In the genomic region with DNA sequence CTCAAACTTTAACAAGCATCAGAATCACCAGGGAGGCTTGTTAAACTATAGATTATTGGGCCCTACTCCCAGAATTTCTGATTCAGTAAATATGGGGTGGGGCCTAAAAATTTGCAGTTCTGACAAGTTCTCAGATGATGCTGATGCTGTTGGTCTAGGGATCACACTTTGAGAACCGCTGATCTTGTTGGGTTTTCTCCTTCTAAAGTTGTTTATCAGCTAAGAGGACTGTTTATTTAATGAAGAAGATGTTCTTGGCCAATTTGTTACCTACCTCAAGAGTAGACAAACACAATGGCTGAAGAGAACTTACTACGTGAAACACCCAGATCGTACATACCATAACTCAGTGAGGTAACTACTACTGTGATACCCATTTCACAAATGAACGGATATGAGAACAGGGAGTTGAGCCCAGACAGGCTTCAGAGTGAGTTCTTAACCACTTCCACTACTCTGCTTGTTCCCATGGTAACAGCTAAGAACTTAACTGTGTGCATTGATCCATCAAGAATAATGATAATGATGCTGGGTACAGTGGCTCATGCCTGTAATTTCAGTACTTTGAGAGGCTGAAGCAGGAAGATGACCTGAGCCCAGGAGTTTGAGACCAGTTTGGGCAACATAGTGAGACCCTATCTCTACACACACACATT, we compare ENCODE assay signal across 28 cellular contexts.
DNase-seq lines count a peak whose midpoint lies in the region; ATAC-seq and TF ChIP-seq lines count a peak whose summit lies in the region.
"Had no signal": no experiment of that assay in that cellular context is flagged by ENCODE, and none has a peak within 500 bp of the region (broad histone marks: within the 10 kb centered on the region; RNA-seq: fewer than 3 reads in every experiment).

No MANE protein-coding gene starts in this region.

- no peaks in the 10 kb centered on the region for H3K4me1 Mint-ChIP-seq in activated CD4-positive, alpha-beta T cell treated with anti-CD3 and anti-CD28 coated beads for 36 hours
- H3K4me1 Mint-ChIP-seq in activated CD4-positive, alpha-beta T cell treated with anti-CD3 and anti-CD28 coated beads, Interleukin-2, amount 10 ng/mL, durations not matched to agents 24 days and 14 days = no peaks in the 10 kb centered on the region
- no peaks in the 10 kb centered on the region for H3K4me1 Mint-ChIP-seq in T-helper 17 cell
- H3K4me1 Mint-ChIP-seq in Caco-2 (ENCODE audit: low read depth, unreplicated experiment) = no peaks in the 10 kb centered on the region
- H3K4me1 Mint-ChIP-seq: activated CD4-positive, alpha-beta memory T cell treated with anti-CD3 and anti-CD28 coated beads, Interleukin-2, amount 10 ng/mL, durations not matched to agents 7 days and 5 days; mesothelial cell of epicardium; naive thymus-derived CD8-positive, alpha-beta T cell; WTC11 had no signal

- CTCF ChIA-PET in activated CD4-positive, alpha-beta T cell treated with anti-CD3 and anti-CD28 coated beads for 36 hours (lab: Charles Lee) = interaction anchor here (0.6 to 3.9 kb wide), 6 partner anchors 10 to 882 kb away, joined by 3 to 30 read pairs (median 4); no protein-coding TSS in a partner anchor
- CTCF ChIA-PET in Caco-2 (lab: Charles Lee) = interaction anchor here (0.5 to 1.5 kb wide), 3 partner anchors 62 to 73 kb away, joined by 3 read pairs; no protein-coding TSS in a partner anchor

- no peaks in the 10 kb centered on the region for H3K36me3 Mint-ChIP-seq in activated CD4-positive, alpha-beta T cell treated with anti-CD3 and anti-CD28 coated beads for 36 hours (ENCODE audit: low read depth)
- H3K36me3 Mint-ChIP-seq in activated CD4-positive, alpha-beta T cell treated with anti-CD3 and anti-CD28 coated beads, Interleukin-2, amount 10 ng/mL, durations not matched to agents 24 days and 14 days (ENCODE audit: low read depth) = no peaks in the 10 kb centered on the region
- H3K36me3 Mint-ChIP-seq in T-helper 17 cell (ENCODE audit: low read depth) (peaks cover 2% of the 10 kb centered on the region), Caco-2 (ENCODE audit: insufficient read depth, unreplicated experiment) (no peaks in the 10 kb centered on the region)
- H3K36me3 Mint-ChIP-seq: mesothelial cell of epicardium; naive thymus-derived CD8-positive, alpha-beta T cell had no signal

- H3K27me3 ChIP-seq in Caco-2 (replicated peaks; ENCODE audit: control insufficient read depth, insufficient read depth, low read length) (no peaks in the 10 kb centered on the region), foreskin keratinocyte (peaks cover 14% of the 10 kb centered on the region)
- H3K27me3 ChIP-seq: BE2C, body of pancreas, heart left ventricle, left lung, spleen had no signal

- in situ Hi-C loops in GM13977 (cut with MboI; ENCODE audit: low pct_unique_long_range_greater_than_20kb, low sequenced_read_pairs, unreplicated experiment) = loop anchor here (10.0 kb wide), 1 partner anchor 53 kb away; no protein-coding TSS in a partner anchor

- H3K4me1 ChIP-seq in Caco-2 = peaks cover 5% of the 10 kb centered on the region; the same call in 1 of the 2 replicates
- peaks cover 3% of the 10 kb centered on the region for H3K4me1 ChIP-seq in foreskin keratinocyte
- H3K4me1 ChIP-seq: BE2C, body of pancreas, heart left ventricle, left lung, spleen had no signal

- H3K27ac Mint-ChIP-seq in activated CD4-positive, alpha-beta T cell treated with anti-CD3 and anti-CD28 coated beads for 36 hours = no peak overlapping the region
- H3K27ac Mint-ChIP-seq in activated CD4-positive, alpha-beta T cell treated with anti-CD3 and anti-CD28 coated beads, Interleukin-2, amount 10 ng/mL, durations not matched to agents 24 days and 14 days = no peak overlapping the region
- H3K27ac Mint-ChIP-seq in T-helper 17 cell (no peak overlapping the region), Caco-2 (ENCODE audit: unreplicated experiment) (no peak overlapping the region)
- H3K27ac Mint-ChIP-seq: activated CD4-positive, alpha-beta memory T cell treated with anti-CD3 and anti-CD28 coated beads, Interleukin-2, amount 10 ng/mL, durations not matched to agents 7 days and 5 days; mesothelial cell of epicardium; naive thymus-derived CD8-positive, alpha-beta T cell; WTC11 had no signal

- H3K27ac ChIP-seq in foreskin keratinocyte = no peak overlapping the region
- H3K27ac ChIP-seq: body of pancreas, heart left ventricle, left lung, spleen had no signal

- no peak overlapping the region for H3K4me3 ChIP-seq in Caco-2 (ENCODE audit: low read depth, low read length)
- H3K4me3 ChIP-seq: body of pancreas, heart left ventricle, left lung, spleen had no signal

- intact Hi-C loops in activated CD4-positive, alpha-beta T cell treated with anti-CD3 and anti-CD28 coated beads for 36 hours (cut with DNase I, micrococcal nuclease) = no loop called here
- intact Hi-C loops in activated CD4-positive, alpha-beta T cell treated with anti-CD3 and anti-CD28 coated beads, Interleukin-2, amount 10 ng/mL, durations not matched to agents 24 days and 14 days (cut with micrococcal nuclease) = no loop called here
- intact Hi-C loops in Caco-2 (cut with micrococcal nuclease; ENCODE audit: unreplicated experiment) = no loop called here

- H3K4me3 Mint-ChIP-seq in activated CD4-positive, alpha-beta T cell treated with anti-CD3 and anti-CD28 coated beads for 36 hours = no peak overlapping the region
- no peak overlapping the region for H3K4me3 Mint-ChIP-seq in activated CD4-positive, alpha-beta T cell treated with anti-CD3 and anti-CD28 coated beads, Interleukin-2, amount 10 ng/mL, durations not matched to agents 24 days and 14 days
- H3K4me3 Mint-ChIP-seq in T-helper 17 cell (no peak overlapping the region), Caco-2 (ENCODE audit: unreplicated experiment) (no peak overlapping the region)
- H3K4me3 Mint-ChIP-seq: activated CD4-positive, alpha-beta memory T cell treated with anti-CD3 and anti-CD28 coated beads, Interleukin-2, amount 10 ng/mL, durations not matched to agents 7 days and 5 days; mesothelial cell of epicardium; naive thymus-derived CD8-positive, alpha-beta T cell; WTC11 had no signal

- TF ChIP-seq CTCF in GM13977 (IDR thresholded peaks at IDR 0.05; ENCODE audit: extremely low read depth, insufficient read depth, missing control alignments) (no peak), Caco-2 (IDR thresholded peaks at IDR 0.05; ENCODE audit: insufficient read depth in 1 of 2, low read depth in 1 of 2, low read length in 1 of 2, severe bottlenecking in 1 of 2, unreplicated experiment in 1 of 2) (no peak), foreskin keratinocyte (conservative IDR thresholded peaks at IDR 0.05) (no peak)

- peak; percentile 64 for ATAC-seq in activated CD4-positive, alpha-beta T cell treated with anti-CD3 and anti-CD28 coated beads for 36 hours
- ATAC-seq in T-helper 17 cell = peak; percentile 54
- no peak for ATAC-seq in HG03196 (IDR thresholded peaks at IDR 0.05; ENCODE audit: unreplicated experiment)
- no peak for ATAC-seq in foreskin keratinocyte
- ATAC-seq: body of pancreas; heart left ventricle; left lung; naive thymus-derived CD8-positive, alpha-beta T cell; WTC11 had no signal

- H3K36me3 ChIP-seq in Caco-2 (ENCODE audit: control insufficient read depth, insufficient read depth, low read length) = no peaks in the 10 kb centered on the region
- H3K36me3 ChIP-seq: BE2C, heart left ventricle, left lung, spleen had no signal

- POLR2A ChIA-PET in activated CD4-positive, alpha-beta T cell treated with anti-CD3 and anti-CD28 coated beads for 36 hours (lab: Charles Lee) = no interaction called here
- POLR2A ChIA-PET in Caco-2 (lab: Charles Lee) = no interaction called here

- no TSS peak for BruUV-seq in Caco-2 (replicated peaks; lab: Mats Ljungman, UMichigan)

- H3K9me3 Mint-ChIP-seq in activated CD4-positive, alpha-beta T cell treated with anti-CD3 and anti-CD28 coated beads for 36 hours (ENCODE audit: low read depth) = no peaks in the 10 kb centered on the region
- no peaks in the 10 kb centered on the region for H3K9me3 Mint-ChIP-seq in activated CD4-positive, alpha-beta T cell treated with anti-CD3 and anti-CD28 coated beads, Interleukin-2, amount 10 ng/mL, durations not matched to agents 24 days and 14 days
- H3K9me3 Mint-ChIP-seq in Caco-2 (ENCODE audit: unreplicated experiment) = no peaks in the 10 kb centered on the region
- H3K9me3 Mint-ChIP-seq: activated CD4-positive, alpha-beta memory T cell treated with anti-CD3 and anti-CD28 coated beads, Interleukin-2, amount 10 ng/mL, durations not matched to agents 7 days and 5 days; mesothelial cell of epicardium; naive thymus-derived CD8-positive, alpha-beta T cell had no signal

- DNase-seq in activated CD4-positive, alpha-beta T cell treated with anti-CD3 and anti-CD28 coated beads for 36 hours = no peak
- no peak for DNase-seq in activated CD4-positive, alpha-beta T cell treated with anti-CD3 and anti-CD28 coated beads, Interleukin-2, amount 10 ng/mL, durations not matched to agents 24 days and 14 days
- DNase-seq in GM13977 (ENCODE audit: low spot score) (peak; percentile 6), T-helper 17 cell (no peak), renal cortical epithelial cell (ENCODE audit: low read depth) (peak; percentile 34), Caco-2 (no peak), foreskin keratinocyte (no peak)
- DNase-seq: activated CD4-positive, alpha-beta memory T cell treated with anti-CD3 and anti-CD28 coated beads, Interleukin-2, amount 10 ng/mL, durations not matched to agents 7 days and 5 days; activated gamma-delta T cell; activated T-cell treated with anti-CD3 and anti-CD28 coated beads for 4 hours; BE2C; body of pancreas; Calu3; heart left ventricle; left lung; naive thymus-derived CD8-positive, alpha-beta T cell; NCI-H1092 treated with DMSO at 0.1 percent for 48 hours; NCI-H2081; NCI-H510A; NK-92 treated with Interleukin-12 subunit alpha and Interleukin-12 subunit beta, amount 100 ng/mL, for 24 hours; SHP77; spleen; stimulated activated CD4-positive, alpha-beta T cell treated with anti-CD3 and anti-CD28 coated beads, Interleukin-2, amount 100 ng/mL, for 48 hours; stimulated activated naive CD4-positive, alpha-beta T cell; SW 1271 had no signal

- H3K9me3 ChIP-seq in T-helper 17 cell (ENCODE audit: control insufficient read depth, low read length, poor library complexity, severe bottlenecking) (no peaks in the 10 kb centered on the region), Caco-2 (no peaks in the 10 kb centered on the region)
- H3K9me3 ChIP-seq: BE2C, body of pancreas, heart left ventricle, left lung, spleen had no signal

- H3K27me3 Mint-ChIP-seq in activated CD4-positive, alpha-beta T cell treated with anti-CD3 and anti-CD28 coated beads for 36 hours = no peaks in the 10 kb centered on the region
- H3K27me3 Mint-ChIP-seq in activated CD4-positive, alpha-beta T cell treated with anti-CD3 and anti-CD28 coated beads, Interleukin-2, amount 10 ng/mL, durations not matched to agents 24 days and 14 days = peaks cover 11% of the 10 kb centered on the region
- H3K27me3 Mint-ChIP-seq in T-helper 17 cell = peaks cover 5% of the 10 kb centered on the region
- peaks cover 8% of the 10 kb centered on the region for H3K27me3 Mint-ChIP-seq in Caco-2 (ENCODE audit: insufficient read depth, unreplicated experiment)
- H3K27me3 Mint-ChIP-seq: naive thymus-derived CD8-positive, alpha-beta T cell had no signal

Comparison
In these comparisons a context has a peak if more than half of its experiments do, and no peak if none do; other contexts are left out.
1. ATAC-seq: peak in activated CD4-positive, alpha-beta T cell treated with anti-CD3 and anti-CD28 coated beads for 36 hours (single experiment) and T-helper 17 cell (single experiment); none in HG03196 (single experiment) and foreskin keratinocyte (single experiment).
2. DNase-seq: peak in GM13977 (single experiment) and renal cortical epithelial cell (single experiment); none in activated CD4-positive, alpha-beta T cell treated with anti-CD3 and anti-CD28 coated beads for 36 hours (single experiment), activated CD4-positive, alpha-beta T cell treated with anti-CD3 and anti-CD28 coated beads, Interleukin-2, amount 10 ng/mL, durations not matched to agents 24 days and 14 days (single experiment), T-helper 17 cell (0 of 3), Caco-2 (0 of 2) and foreskin keratinocyte (0 of 2).